Comparison of ENCODE assay signal across 14 cellular contexts in genomic region chr13:29484796-29485195, GRCh38.
A peak's percentile ranks its signal among the peaks of the same experiment; 100 is the strongest.
DNase-seq lines count a peak whose midpoint lies in the region; ATAC-seq and TF ChIP-seq lines count a peak whose summit lies in the region.
"Had no signal": no experiment of that assay in that cellular context is flagged by ENCODE, and none has a peak within 500 bp of the region (broad histone marks: within the 10 kb centered on the region; RNA-seq: fewer than 3 reads in every experiment).

No MANE protein-coding gene starts in this region.

- ATAC-seq in GM18867 (IDR thresholded peaks at IDR 0.05; ENCODE audit: unreplicated experiment): no peak
- ATAC-seq: CD8-positive, alpha-beta T cell; HepG2 had no signal

- no peak overlapping the region for H3K4me3 Mint-ChIP-seq in endodermal cell
- H3K4me3 Mint-ChIP-seq: CD8-positive, alpha-beta T cell had no signal

- TF ChIP-seq POLR2A in spleen (IDR thresholded peaks at IDR 0.05): no peak

- peaks cover 30% of the 10 kb centered on the region for H3K4me1 Mint-ChIP-seq in endodermal cell

- WGBS in endodermal cell (ENCODE audit: insufficient coverage in 1 of 2, insufficient read length in 1 of 2), 2 experiments: 86 to 93% methylated on average over 6 to 7 of the region's 7 CpGs
- 86 to 92% (median 89%) methylated on average over 7 of the region's 7 CpGs for WGBS in spleen, 5 donors

- H3K9me3 ChIP-seq in BE2C (no peaks in the 10 kb centered on the region), endodermal cell (ENCODE audit: control insufficient read depth, low read length) (no peaks in the 10 kb centered on the region), spleen (no peaks in the 10 kb centered on the region)
- no peaks in the 10 kb centered on the region for H3K9me3 ChIP-seq in BLaER1 treated with 17β-estradiol and CSF1 and Interleukin-3, amounts not matched to agents 10 nM and 100 nM (replicated peaks in 1 of 11)

- no peaks in the 10 kb centered on the region for H3K27me3 ChIP-seq in BE2C
- H3K27me3 ChIP-seq in BLaER1 treated with 17β-estradiol and CSF1 and Interleukin-3, amounts not matched to agents 10 nM and 100 nM: no peaks in the 10 kb centered on the region; a peak in 1 of 22 replicates
- H3K27me3 ChIP-seq in endodermal cell (ENCODE audit: control insufficient read depth, insufficient read depth, low read length, poor library complexity, severe bottlenecking): peaks cover 7% of the 10 kb centered on the region
- peaks cover 0 to 9% (median 0%) of the 10 kb centered on the region in 7 donors for H3K27me3 ChIP-seq in spleen (replicated peaks in 1 of 7)

- H3K36me3 ChIP-seq in BE2C (no peaks in the 10 kb centered on the region), endodermal cell (ENCODE audit: control insufficient read depth, insufficient read depth, low read length) (no peaks in the 10 kb centered on the region), spleen (no peaks in the 10 kb centered on the region)
- H3K36me3 ChIP-seq in BLaER1 treated with 17β-estradiol and CSF1 and Interleukin-3, amounts not matched to agents 10 nM and 100 nM: no peaks in the 10 kb centered on the region

- no peak for TF ChIP-seq CTCF in BE2C (IDR thresholded peaks at IDR 0.05; ENCODE audit: low read depth, low read length)
- TF ChIP-seq CTCF in endodermal cell (conservative IDR thresholded peaks at IDR 0.05): no peak
- TF ChIP-seq CTCF in spleen (IDR thresholded peaks at IDR 0.05 in 8 of 11, conservative IDR thresholded peaks at IDR 0.05 in 3 of 11): no peak

- DNase-seq in BE2C (peak; percentile 32), endodermal cell (peak; percentile 24), spleen (peak; percentile 36), UCSD-AML1 (lab: John Stamatoyannopoulos, UW; ENCODE audit: unreplicated experiment) (no peak)
- DNase-seq: Calu3; CD8-positive, alpha-beta T cell; GF-D8; GM23248; HCEC 1CT; KBM-7 had no signal

- H3K9ac ChIP-seq in BLaER1 treated with 17β-estradiol and CSF1 and Interleukin-3, amounts not matched to agents 10 nM and 100 nM: no peak overlapping the region
- H3K9ac ChIP-seq in endodermal cell (ENCODE audit: extremely low read depth, low read length, poor library complexity, severe bottlenecking): no peak overlapping the region
- H3K9ac ChIP-seq: GM23248 had no signal

- H4K20me1 ChIP-seq in BLaER1 treated with 17β-estradiol and CSF1 and Interleukin-3, amounts not matched to agents 10 nM and 100 nM: peaks cover 0 to 10% (median 5%) of the 10 kb centered on the region in 11 experiments; a peak in 10 of 22 replicates

- H3K4me2 ChIP-seq in BLaER1 treated with 17β-estradiol and CSF1 and Interleukin-3, amounts not matched to agents 10 nM and 100 nM: peak overlapping the region in 9 of 11 experiments; percentile 57 to 86 (median 75); a peak in 17 of 22 replicates

- intact Hi-C loops in spleen (cut with DNase I; ENCODE audit: low total_unique reads): no loop called here

- H3K4me1 ChIP-seq in BE2C (peaks cover 29% of the 10 kb centered on the region), endodermal cell (ENCODE audit: control insufficient read depth, insufficient read depth, low read length) (peaks cover 6% of the 10 kb centered on the region), spleen (peaks cover 0 to 5% (median 0%) of the 10 kb centered on the region in 6 donors)
- peaks cover 23 to 52% (median 36%) of the 10 kb centered on the region in 10 experiments for H3K4me1 ChIP-seq in BLaER1 treated with 17β-estradiol and CSF1 and Interleukin-3, amounts not matched to agents 10 nM and 100 nM

- no peaks in the 10 kb centered on the region for H3K9me3 Mint-ChIP-seq in endodermal cell
- H3K9me3 Mint-ChIP-seq: CD8-positive, alpha-beta T cell; IgD-negative memory B cell had no signal

- H3K36me3 Mint-ChIP-seq in endodermal cell (ENCODE audit: low read depth): no peaks in the 10 kb centered on the region
- H3K36me3 Mint-ChIP-seq: CD8-positive, alpha-beta T cell; IgD-negative memory B cell had no signal

- no peak overlapping the region for H3K27ac Mint-ChIP-seq in endodermal cell
- H3K27ac Mint-ChIP-seq: CD8-positive, alpha-beta T cell had no signal

- peak overlapping the region; percentile 29; the same call in 1 of the 2 replicates for H3K4me3 ChIP-seq in BE2C (ENCODE audit: low read depth, low read length)
- H3K4me3 ChIP-seq in BLaER1 treated with 17β-estradiol and CSF1 and Interleukin-3, amounts not matched to agents 10 nM and 100 nM: no peak overlapping the region
- H3K4me3 ChIP-seq in endodermal cell (ENCODE audit: low read length): no peak overlapping the region
- no peak overlapping the region for H3K4me3 ChIP-seq in spleen
- H3K4me3 ChIP-seq: GM23248 had no signal

- H3K27ac ChIP-seq in BLaER1 treated with 17β-estradiol and CSF1 and Interleukin-3, amounts not matched to agents 10 nM and 100 nM: no peak overlapping the region
- H3K27ac ChIP-seq in endodermal cell (ENCODE audit: low read depth, low read length) (no peak overlapping the region), spleen (no peak overlapping the region)
- H3K27ac ChIP-seq: GM23248 had no signal

- peaks cover 23% of the 10 kb centered on the region for H3K27me3 Mint-ChIP-seq in endodermal cell (ENCODE audit: insufficient read depth)
